1 cellular context compared by ENCODE assay signal in genomic region chr20:35121186-35121585, GRCh38.
TF ChIP-seq lines count a peak whose summit lies in the region.

No MANE protein-coding gene starts in this region.

TF ChIP-seq in K562, 482 proteins besides CTCF, POLR2A, EP300 and RAD21 (continued from another document and continues in another):
- TF ChIP-seq, protein P1, sequence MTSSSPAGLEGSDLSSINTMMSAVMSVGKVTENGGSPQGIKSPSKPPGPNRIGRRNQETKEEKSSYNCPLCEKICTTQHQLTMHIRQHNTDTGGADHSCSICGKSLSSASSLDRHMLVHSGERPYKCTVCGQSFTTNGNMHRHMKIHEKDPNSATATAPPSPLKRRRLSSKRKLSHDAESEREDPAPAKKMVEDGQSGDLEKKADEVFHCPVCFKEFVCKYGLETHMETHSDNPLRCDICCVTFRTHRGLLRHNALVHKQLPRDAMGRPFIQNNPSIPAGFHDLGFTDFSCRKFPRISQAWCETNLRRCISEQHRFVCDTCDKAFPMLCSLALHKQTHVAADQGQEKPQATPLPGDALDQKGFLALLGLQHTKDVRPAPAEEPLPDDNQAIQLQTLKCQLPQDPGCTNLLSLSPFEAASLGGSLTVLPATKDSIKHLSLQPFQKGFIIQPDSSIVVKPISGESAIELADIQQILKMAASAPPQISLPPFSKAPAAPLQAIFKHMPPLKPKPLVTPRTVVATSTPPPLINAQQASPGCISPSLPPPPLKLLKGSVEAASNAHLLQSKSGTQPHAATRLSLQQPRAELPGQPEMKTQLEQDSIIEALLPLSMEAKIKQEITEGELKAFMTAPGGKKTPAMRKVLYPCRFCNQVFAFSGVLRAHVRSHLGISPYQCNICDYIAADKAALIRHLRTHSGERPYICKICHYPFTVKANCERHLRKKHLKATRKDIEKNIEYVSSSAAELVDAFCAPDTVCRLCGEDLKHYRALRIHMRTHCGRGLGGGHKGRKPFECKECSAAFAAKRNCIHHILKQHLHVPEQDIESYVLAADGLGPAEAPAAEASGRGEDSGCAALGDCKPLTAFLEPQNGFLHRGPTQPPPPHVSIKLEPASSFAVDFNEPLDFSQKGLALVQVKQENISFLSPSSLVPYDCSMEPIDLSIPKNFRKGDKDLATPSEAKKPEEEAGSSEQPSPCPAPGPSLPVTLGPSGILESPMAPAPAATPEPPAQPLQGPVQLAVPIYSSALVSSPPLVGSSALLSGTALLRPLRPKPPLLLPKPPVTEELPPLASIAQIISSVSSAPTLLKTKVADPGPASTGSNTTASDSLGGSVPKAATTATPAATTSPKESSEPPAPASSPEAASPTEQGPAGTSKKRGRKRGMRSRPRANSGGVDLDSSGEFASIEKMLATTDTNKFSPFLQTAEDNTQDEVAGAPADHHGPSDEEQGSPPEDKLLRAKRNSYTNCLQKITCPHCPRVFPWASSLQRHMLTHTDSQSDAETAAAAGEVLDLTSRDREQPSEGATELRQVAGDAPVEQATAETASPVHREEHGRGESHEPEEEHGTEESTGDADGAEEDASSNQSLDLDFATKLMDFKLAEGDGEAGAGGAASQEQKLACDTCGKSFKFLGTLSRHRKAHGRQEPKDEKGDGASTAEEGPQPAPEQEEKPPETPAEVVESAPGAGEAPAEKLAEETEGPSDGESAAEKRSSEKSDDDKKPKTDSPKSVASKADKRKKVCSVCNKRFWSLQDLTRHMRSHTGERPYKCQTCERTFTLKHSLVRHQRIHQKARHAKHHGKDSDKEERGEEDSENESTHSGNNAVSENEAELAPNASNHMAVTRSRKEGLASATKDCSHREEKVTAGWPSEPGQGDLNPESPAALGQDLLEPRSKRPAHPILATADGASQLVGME (CRISPR knock-in tag; IDR thresholded peaks at IDR 0.05): 0 out of 2 replicates have a peak, but pooled peaks have one; percentile 29
- TF ChIP-seq, protein P2, sequence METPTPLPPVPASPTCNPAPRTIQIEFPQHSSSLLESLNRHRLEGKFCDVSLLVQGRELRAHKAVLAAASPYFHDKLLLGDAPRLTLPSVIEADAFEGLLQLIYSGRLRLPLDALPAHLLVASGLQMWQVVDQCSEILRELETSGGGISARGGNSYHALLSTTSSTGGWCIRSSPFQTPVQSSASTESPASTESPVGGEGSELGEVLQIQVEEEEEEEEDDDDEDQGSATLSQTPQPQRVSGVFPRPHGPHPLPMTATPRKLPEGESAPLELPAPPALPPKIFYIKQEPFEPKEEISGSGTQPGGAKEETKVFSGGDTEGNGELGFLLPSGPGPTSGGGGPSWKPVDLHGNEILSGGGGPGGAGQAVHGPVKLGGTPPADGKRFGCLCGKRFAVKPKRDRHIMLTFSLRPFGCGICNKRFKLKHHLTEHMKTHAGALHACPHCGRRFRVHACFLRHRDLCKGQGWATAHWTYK (CRISPR knock-in tag; IDR thresholded peaks at IDR 0.05): no peak
- TF ChIP-seq HMG20B (CRISPR knock-in tag; IDR thresholded peaks at IDR 0.05): no peak
- TF ChIP-seq, protein P3, sequence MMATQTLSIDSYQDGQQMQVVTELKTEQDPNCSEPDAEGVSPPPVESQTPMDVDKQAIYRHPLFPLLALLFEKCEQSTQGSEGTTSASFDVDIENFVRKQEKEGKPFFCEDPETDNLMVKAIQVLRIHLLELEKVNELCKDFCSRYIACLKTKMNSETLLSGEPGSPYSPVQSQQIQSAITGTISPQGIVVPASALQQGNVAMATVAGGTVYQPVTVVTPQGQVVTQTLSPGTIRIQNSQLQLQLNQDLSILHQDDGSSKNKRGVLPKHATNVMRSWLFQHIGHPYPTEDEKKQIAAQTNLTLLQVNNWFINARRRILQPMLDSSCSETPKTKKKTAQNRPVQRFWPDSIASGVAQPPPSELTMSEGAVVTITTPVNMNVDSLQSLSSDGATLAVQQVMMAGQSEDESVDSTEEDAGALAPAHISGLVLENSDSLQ (IDR thresholded peaks at IDR 0.05): peak; percentile 93
- TF ChIP-seq KLF6 (CRISPR knock-in tag; IDR thresholded peaks at IDR 0.05; ENCODE audit: borderline replicate concordance): peak; percentile 32; the same call in 1 of the 2 replicates
- peak; percentile 54 for TF ChIP-seq CBFA2T3 (IDR thresholded peaks at IDR 0.05)
- no peak for TF ChIP-seq NBN (IDR thresholded peaks at IDR 0.05; ENCODE audit: low read depth)
- no peak for TF ChIP-seq ZNF655 (CRISPR knock-in tag; IDR thresholded peaks at IDR 0.05)
- no peak for TF ChIP-seq ZNF311 (CRISPR knock-in tag; IDR thresholded peaks at IDR 0.05)
- TF ChIP-seq ZNF212 (CRISPR knock-in tag; IDR thresholded peaks at IDR 0.05): no peak
- peak; percentile 32; the same call in 1 of the 2 replicates for TF ChIP-seq MEF2A (IDR thresholded peaks at IDR 0.05; ENCODE audit: control insufficient read depth, low read depth, low read length)
- TF ChIP-seq ZBTB17 (CRISPR knock-in tag; IDR thresholded peaks at IDR 0.05): no peak
- TF ChIP-seq RFX1 (IDR thresholded peaks at IDR 0.05): no peak
- TF ChIP-seq DEAF1 (CRISPR knock-in tag; IDR thresholded peaks at IDR 0.05): no peak
- no peak for TF ChIP-seq ZNF398 (CRISPR knock-in tag; IDR thresholded peaks at IDR 0.05)
- TF ChIP-seq SNRNP70 (optimal IDR thresholded peaks at IDR 0.05; ENCODE audit: low read depth, low read length): no peak
- TF ChIP-seq NR4A1 (CRISPR knock-in tag; IDR thresholded peaks at IDR 0.05): no peak
- no peak; the same call in 1 of the 2 replicates for TF ChIP-seq NR4A1 (tag; IDR thresholded peaks at IDR 0.05)
- TF ChIP-seq ZBTB40 (IDR thresholded peaks at IDR 0.05): no peak
- no peak for TF ChIP-seq ZBTB40 (CRISPR knock-in tag; IDR thresholded peaks at IDR 0.05)
- TF ChIP-seq, protein P4, sequence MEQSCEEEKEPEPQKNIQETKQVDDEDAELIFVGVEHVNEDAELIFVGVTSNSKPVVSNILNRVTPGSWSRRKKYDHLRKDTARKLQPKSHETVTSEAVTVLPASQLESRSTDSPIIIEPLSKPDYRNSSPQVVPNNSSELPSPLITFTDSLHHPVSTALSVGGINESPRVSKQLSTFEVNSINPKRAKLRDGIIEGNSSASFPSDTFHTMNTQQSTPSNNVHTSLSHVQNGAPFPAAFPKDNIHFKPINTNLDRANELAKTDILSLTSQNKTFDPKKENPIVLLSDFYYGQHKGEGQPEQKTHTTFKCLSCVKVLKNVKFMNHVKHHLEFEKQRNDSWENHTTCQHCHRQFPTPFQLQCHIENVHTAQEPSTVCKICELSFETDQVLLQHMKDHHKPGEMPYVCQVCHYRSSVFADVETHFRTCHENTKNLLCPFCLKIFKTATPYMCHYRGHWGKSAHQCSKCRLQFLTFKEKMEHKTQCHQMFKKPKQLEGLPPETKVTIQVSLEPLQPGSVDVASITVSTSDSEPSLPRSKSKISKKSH (CRISPR knock-in tag; IDR thresholded peaks at IDR 0.05): no peak
- TF ChIP-seq C11orf30 (IDR thresholded peaks at IDR 0.05; ENCODE audit: low read depth): no peak
- no peak for TF ChIP-seq TAF9B (IDR thresholded peaks at IDR 0.05; ENCODE audit: partially characterized antibody)
- TF ChIP-seq, protein P5, sequence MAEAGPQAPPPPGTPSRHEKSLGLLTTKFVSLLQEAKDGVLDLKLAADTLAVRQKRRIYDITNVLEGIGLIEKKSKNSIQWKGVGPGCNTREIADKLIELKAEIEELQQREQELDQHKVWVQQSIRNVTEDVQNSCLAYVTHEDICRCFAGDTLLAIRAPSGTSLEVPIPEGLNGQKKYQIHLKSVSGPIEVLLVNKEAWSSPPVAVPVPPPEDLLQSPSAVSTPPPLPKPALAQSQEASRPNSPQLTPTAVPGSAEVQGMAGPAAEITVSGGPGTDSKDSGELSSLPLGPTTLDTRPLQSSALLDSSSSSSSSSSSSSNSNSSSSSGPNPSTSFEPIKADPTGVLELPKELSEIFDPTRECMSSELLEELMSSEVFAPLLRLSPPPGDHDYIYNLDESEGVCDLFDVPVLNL (CRISPR knock-in tag; IDR thresholded peaks at IDR 0.05; ENCODE audit: low read depth): no peak
- TF ChIP-seq BDP1 (IDR thresholded peaks at IDR 0.05; ENCODE audit: insufficient read depth, insufficient read length): no peak
